ENCODE assay signal across 18 cellular contexts in genomic region chr21:35470522-35470921, GRCh38.
A peak's percentile ranks its signal among the peaks of the same experiment; 100 is the strongest.
DNase-seq lines count a peak whose midpoint lies in the region; ATAC-seq, FAIRE-seq and TF ChIP-seq lines count a peak whose summit lies in the region.
"Had no signal": no experiment of that assay in that cellular context is flagged by ENCODE, and none has a peak within 500 bp of the region (broad histone marks: within the 10 kb centered on the region; RNA-seq: fewer than 3 reads in every experiment).

No MANE protein-coding gene starts in this region.

- ATAC-seq in Right ventricle myocardium superior (ENCODE audit: poor library complexity) (no peak), HepG2 (no peak)
- ATAC-seq: T-cell had no signal

- DNase-seq in NT2/D1 (ENCODE audit: low read depth, low spot score) = peak; percentile 63
- DNase-seq in iPS DF 19.7 (ENCODE audit: low read depth, low spot score) = peak; percentile 28
- DNase-seq in renal cortical epithelial cell (ENCODE audit: low read depth) = peak; percentile 9
- DNase-seq in cerebellar cortex (ENCODE audit: low spot score) = no peak
- no peak for DNase-seq in Right ventricle myocardium superior
- DNase-seq in HepG2 (ENCODE audit: low spot score) = no peak
- DNase-seq: BE2C; CD8-positive, alpha-beta memory T cell; EL; Karpas-422; MM.1S; NCI-H1417 treated with DMSO at 0.1 percent for 48 hours; NCI-H2029 treated with DMSO at 0.1 percent for 48 hours; NCI-H510A; T-cell had no signal

- in situ Hi-C loops in HepG2 (cut with HindIII; ENCODE audit: extremely low pct_ligation_motif_present, low pct_unique_long_range_greater_than_20kb) = no loop called here

- no peaks in the 10 kb centered on the region for H3K79me2 ChIP-seq in HepG2 (ENCODE audit: insufficient read depth, low read length)

- no peak for TF ChIP-seq POLR2A in HepG2 (IDR thresholded peaks at IDR 0.05; ENCODE audit: insufficient read depth in 1 of 2, low read depth in 2 of 2, low read length in 2 of 2)

- no peak for TF ChIP-seq CTCF in HepG2 (CRISPR knock-in tag; IDR thresholded peaks at IDR 0.05)

- H2AFZ ChIP-seq in HepG2 (ENCODE audit: low read length) = no peak overlapping the region

- H3K4me1 ChIP-seq in HUES48 (ENCODE audit: control insufficient read depth, insufficient read depth, low read length) (peaks cover 35% of the 10 kb centered on the region), NT2/D1 (ENCODE audit: insufficient read depth, insufficient read length) (no peaks in the 10 kb centered on the region), HepG2 (ENCODE audit: insufficient read depth, low read length) (no peaks in the 10 kb centered on the region)
- H3K4me1 ChIP-seq: BE2C had no signal

- no peaks in the 10 kb centered on the region for H3K9me3 ChIP-seq in HUES48 (ENCODE audit: control insufficient read depth, insufficient read depth, low read length)
- 0 out of 2 replicates have a peak, but pooled peaks cover 5% of the 10 kb centered on the region for H3K9me3 ChIP-seq in NT2/D1 (ENCODE audit: insufficient read depth, low read length)
- no peaks in the 10 kb centered on the region for H3K9me3 ChIP-seq in HepG2 (ENCODE audit: low read length)
- H3K9me3 ChIP-seq: BE2C had no signal

- no peak for TF ChIP-seq RAD21 in HepG2 (CRISPR knock-in tag; IDR thresholded peaks at IDR 0.05)

- H3K27me3 ChIP-seq in HUES48 (ENCODE audit: control insufficient read depth, insufficient read depth, low read length) = no peaks in the 10 kb centered on the region
- H3K27me3 ChIP-seq in NT2/D1 (ENCODE audit: insufficient read depth, insufficient read length) = no peaks in the 10 kb centered on the region
- H3K27me3 ChIP-seq in HepG2 (ENCODE audit: control insufficient read depth in 1 of 2, insufficient read depth in 2 of 2, low read length in 2 of 2) = no peaks in the 10 kb centered on the region
- H3K27me3 ChIP-seq: BE2C had no signal

- no peak overlapping the region for H3K4me3 ChIP-seq in HUES48 (ENCODE audit: low read depth, low read length)
- H3K4me3 ChIP-seq in NT2/D1 (ENCODE audit: insufficient read length, low read depth) = no peak overlapping the region
- no peak overlapping the region for H3K4me3 ChIP-seq in HepG2 (replicated peaks in 1 of 3; ENCODE audit: insufficient read depth in 1 of 3, low read depth in 2 of 3, low read length in 3 of 3)

- POLR2A ChIA-PET in HepG2 (lab: Yijun Ruan, JAX) = no interaction called here

- no peak for FAIRE-seq in HepG2 (lab: Jason Lieb, UNC)

- H3K27ac ChIP-seq in HUES48 (ENCODE audit: low read depth, low read length) (peak overlapping the region; percentile 66), HepG2 (ENCODE audit: extremely low read length, insufficient read depth, low read length) (no peak overlapping the region)
- H3K27ac ChIP-seq: HL-60, RWPE1 had no signal

- intact Hi-C loops in Right ventricle myocardium superior (cut with DNase I) (no loop called here), HepG2 (cut with micrococcal nuclease; ENCODE audit: unreplicated experiment) (no loop called here)

- H3K9ac ChIP-seq in HUES48 (ENCODE audit: low read depth, low read length) = no peak overlapping the region
- H3K9ac ChIP-seq in NT2/D1 (ENCODE audit: insufficient read length, low read depth) = no peak overlapping the region
- H3K9ac ChIP-seq in HepG2 (ENCODE audit: insufficient read depth, low read depth, low read length) = no peak overlapping the region

- WGBS in HepG2 (ENCODE audit: low lambda C conversion rate) = 41% methylated on average over 5 of the region's 5 CpGs

- H3K36me3 ChIP-seq in HUES48 (ENCODE audit: control insufficient read depth, insufficient read depth, low read length) (no peaks in the 10 kb centered on the region), NT2/D1 (ENCODE audit: insufficient read depth, insufficient read length, low read length) (no peaks in the 10 kb centered on the region), HepG2 (replicated peaks in 1 of 2; ENCODE audit: control insufficient read depth in 1 of 2, insufficient read depth in 2 of 2, low read length in 2 of 2) (no peaks in the 10 kb centered on the region)
- H3K36me3 ChIP-seq: BE2C had no signal

- BruUV-seq in HepG2 (replicated peaks; lab: Mats Ljungman, UMichigan) = no TSS peak

- no peak overlapping the region for H3K4me2 ChIP-seq in HepG2 (ENCODE audit: low read depth, low read length)

- no peaks in the 10 kb centered on the region for H4K20me1 ChIP-seq in HepG2 (ENCODE audit: insufficient read depth, low read length)

- CTCF ChIA-PET in HepG2 (lab: Yijun Ruan, JAX; ENCODE audit: low intra/inter-chr PET ratio, low total read pairs) = no interaction called here

- TF ChIP-seq EP300 in HepG2 (IDR thresholded peaks at IDR 0.05; ENCODE audit: low read depth in 2 of 2, low read length in 2 of 2) = no peak
- no peak for TF ChIP-seq EP300 in HepG2 (CRISPR knock-in tag; IDR thresholded peaks at IDR 0.05; ENCODE audit: borderline replicate concordance)

TF ChIP-seq in HepG2, 621 proteins besides CTCF, POLR2A, EP300 and RAD21 (continues in another document):
- no peak for TF ChIP-seq SMC3 (IDR thresholded peaks at IDR 0.05; ENCODE audit: low read length)
- no peak for TF ChIP-seq THAP7 (CRISPR knock-in tag; IDR thresholded peaks at IDR 0.05)
- no peak for TF ChIP-seq ELF1 (CRISPR knock-in tag; IDR thresholded peaks at IDR 0.05)
- no peak for TF ChIP-seq RBAK (CRISPR knock-in tag; IDR thresholded peaks at IDR 0.05)
- TF ChIP-seq WIZ (CRISPR knock-in tag; IDR thresholded peaks at IDR 0.05) = no peak
- TF ChIP-seq ZSCAN30 (CRISPR knock-in tag; IDR thresholded peaks at IDR 0.05) = no peak
- no peak for TF ChIP-seq SIX4 (CRISPR knock-in tag; IDR thresholded peaks at IDR 0.05)
- TF ChIP-seq ZBTB40 (IDR thresholded peaks at IDR 0.05) = no peak
- no peak for TF ChIP-seq ZBTB40 (CRISPR knock-in tag; IDR thresholded peaks at IDR 0.05)
- TF ChIP-seq ZNF619 (CRISPR knock-in tag; IDR thresholded peaks at IDR 0.05) = no peak
- no peak for TF ChIP-seq ZNF780A (CRISPR knock-in tag; IDR thresholded peaks at IDR 0.05)

Comparison
In these comparisons a context has a peak if more than half of its experiments do, and no peak if none do; other contexts are left out.
1. DNase-seq: peak in NT2/D1 (single experiment), iPS DF 19.7 (single experiment) and renal cortical epithelial cell (single experiment); none in cerebellar cortex (single experiment), Right ventricle myocardium superior (single experiment) and HepG2 (single experiment).